In genomic region chr15:82849556-82850241, GRCh38 we compare ENCODE assay signal across 9 cellular contexts. TPM values are rescaled to one million over a fixed set of nuclear protein-coding genes. Genes with fewer than 3 reads are reported as not detected.
DNase-seq lines count a peak whose midpoint lies in the region; ATAC-seq and TF ChIP-seq lines count a peak whose summit lies in the region.
"Had no signal": no experiment of that assay in that cellular context is flagged by ENCODE, and none has a peak within 500 bp of the region (broad histone marks: within the 10 kb centered on the region; RNA-seq: fewer than 3 reads in every experiment).

No MANE protein-coding gene starts in this region.

- peak; percentile 3 for DNase-seq in DMS79 treated with DMSO at 0.1 percent for 48 hours (lab: John Stamatoyannopoulos, UW)
- no peak for DNase-seq in DMS79 (lab: John Stamatoyannopoulos, UW)
- peak; percentile 35 for DNase-seq in Panc1 (ENCODE audit: low read depth, low spot score)
- DNase-seq in amniotic epithelial cell (ENCODE audit: low read depth) = peak; percentile 89
- peak; percentile 75 to 89 (median 89) for DNase-seq in right cardiac atrium
- peak; percentile 43 for DNase-seq in pulmonary artery endothelial cell (ENCODE audit: low read depth, low spot score)

- WGBS in right cardiac atrium = 5% methylated on average over 20 of the region's 20 CpGs

- CTCF ChIA-PET in Panc1 (lab: Charles Lee) = interaction anchor here (0.8 to 1.2 kb wide), 3 partner anchors 143 to 307 kb away, joined by 3 to 10 read pairs (median 5); no protein-coding TSS in a partner anchor

- POLR2A ChIA-PET in Panc1 (lab: Charles Lee) = no interaction called here

- peak; percentile 87 for ATAC-seq in Panc1
- peak; percentile 92 for ATAC-seq in right cardiac atrium
- no peak for ATAC-seq in HG03521 (IDR thresholded peaks at IDR 0.05; ENCODE audit: unreplicated experiment)

- in situ Hi-C loops in Panc1 (cut with HindIII; ENCODE audit: low pct_unique_long_range_greater_than_20kb, low sequenced_read_pairs) = no loop called here

- H3K27ac ChIP-seq in HUES6 (ENCODE audit: low read depth, low read length) (no peak overlapping the region), Panc1 (ENCODE audit: low read length) (no peak overlapping the region), right cardiac atrium (ENCODE audit: low read length) (peak overlapping the region; percentile 5)

- H3K9me3 ChIP-seq in HUES6 (ENCODE audit: control insufficient read depth, insufficient read depth, low read depth, low read length) (no peaks in the 10 kb centered on the region), Panc1 (ENCODE audit: control insufficient read depth, insufficient read depth, low read depth, low read length) (no peaks in the 10 kb centered on the region), right cardiac atrium (ENCODE audit: control insufficient read depth, low read length) (no peaks in the 10 kb centered on the region)

- peaks cover 12% of the 10 kb centered on the region for H3K4me1 ChIP-seq in HUES6 (ENCODE audit: control insufficient read depth, insufficient read depth, low read length)
- H3K4me1 ChIP-seq in Panc1 (ENCODE audit: control insufficient read depth, insufficient read depth, low read length) = no peaks in the 10 kb centered on the region
- no peaks in the 10 kb centered on the region for H3K4me1 ChIP-seq in right cardiac atrium (ENCODE audit: control insufficient read depth, insufficient read depth, low read length)

- H3K27me3 ChIP-seq in HUES6 (ENCODE audit: control insufficient read depth, insufficient read depth, low read length) (no peaks in the 10 kb centered on the region), Panc1 (ENCODE audit: control insufficient read depth, insufficient read depth, low read length) (no peaks in the 10 kb centered on the region), right cardiac atrium (ENCODE audit: control insufficient read depth, insufficient read depth) (no peaks in the 10 kb centered on the region)

- peak; percentile 85 for TF ChIP-seq CTCF in Panc1 (IDR thresholded peaks at IDR 0.05)

- H3K4me3 ChIP-seq in HUES6 (ENCODE audit: low read depth, low read length) (peak overlapping the region; percentile 28; the same call in 1 of the 2 replicates), Panc1 (ENCODE audit: low read depth in 2 of 2, low read length in 2 of 2) (no peak overlapping the region), right cardiac atrium (ENCODE audit: low read length) (no peak overlapping the region)
- H3K4me3 ChIP-seq: skin epidermis had no signal

- intact Hi-C loops in Panc1 (cut with micrococcal nuclease; ENCODE audit: unreplicated experiment) (loop anchor here (2.0 kb wide), 1 partner anchor 151 kb away; no protein-coding TSS in a partner anchor), right cardiac atrium (cut with DNase I) (loop anchor here in 3 of 4 donors (2.0 to 10.0 kb wide), 3 partner anchors 151 to 155 kb away; no protein-coding TSS in a partner anchor)

- BruUV-seq in Panc1 (replicated peaks; lab: Mats Ljungman, UMichigan) = no TSS peak

- H3K36me3 ChIP-seq in HUES6 (ENCODE audit: control insufficient read depth, insufficient read depth, low read length) (no peaks in the 10 kb centered on the region), Panc1 (ENCODE audit: control insufficient read depth, insufficient read depth, low read length) (no peaks in the 10 kb centered on the region)

- H3K9ac ChIP-seq in HUES6 (ENCODE audit: low read length) = peak overlapping the region; percentile 9

RNA-seq across cellular contexts. Expression of gene WHAMM, which starts 40.3 kb away (rescaled TPM):
- 8.8 TPM for total RNA-seq in Panc1 (2021; ENCODE audit: unreplicated experiment)
- 4.0 TPM for polyA plus RNA-seq in Panc1 (2012; ENCODE audit: insufficient read length)
- total RNA-seq in right cardiac atrium = 1 to 10 TPM; 5.6 to 6.6 (median 5.9) TPM
- 3.2 TPM for polyA plus RNA-seq in right cardiac atrium
- 3.2 and 5.8 TPM in 2 replicates for total RNA-seq in pulmonary artery endothelial cell

RNA-seq across cellular contexts. Expression of gene FSD2, which starts 43.8 kb away (rescaled TPM):
- total RNA-seq in Panc1 (2021; ENCODE audit: unreplicated experiment) (not detected), right cardiac atrium (100 to 1,000 TPM in 3 of 4 donors, 10 to 100 TPM in 1; 49.4 to 117 (median 109) TPM), pulmonary artery endothelial cell (not detected in 2 replicates)
- polyA plus RNA-seq in Panc1 (2012; ENCODE audit: insufficient read length) = not detected
- polyA plus RNA-seq in right cardiac atrium = 39.1 TPM

Comparison
In these comparisons a context has a peak if more than half of its experiments do, and no peak if none do; other contexts are left out.
1. RNA of gene FSD2, which starts 43.8 kb away (total RNA-seq): 49.4 to 117 TPM in right cardiac atrium; not detected in Panc1 (single experiment) and not detected in pulmonary artery endothelial cell; every median in the first group is over 10 times any median in the second.